18 cellular contexts compared by ENCODE assay signal in the genomic region with DNA sequence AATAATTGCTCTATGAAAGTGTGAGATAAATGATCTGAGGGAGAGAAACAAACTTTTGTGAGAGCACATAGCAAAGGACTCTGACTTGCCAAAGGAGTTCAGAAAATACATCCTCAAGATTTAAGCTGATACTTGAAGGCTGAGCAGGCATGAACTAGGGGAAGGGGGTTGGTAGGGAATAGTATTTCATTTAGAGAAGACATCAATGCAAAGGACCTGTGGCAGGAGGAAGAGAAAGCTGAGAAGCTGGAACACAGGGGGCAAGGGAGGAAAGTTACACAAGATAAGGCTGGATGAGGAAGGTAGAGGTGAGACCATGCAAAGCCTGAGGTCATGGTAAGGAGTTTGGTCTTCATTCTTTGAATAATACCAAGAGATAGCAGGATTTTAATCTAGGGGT. TPM values are rescaled to one million over a fixed set of nuclear protein-coding genes. Genes with fewer than 3 reads are reported as not detected.
DNase-seq lines count a peak whose midpoint lies in the region; ATAC-seq and TF ChIP-seq lines count a peak whose summit lies in the region.
"Had no signal": no experiment of that assay in that cellular context is flagged by ENCODE, and none has a peak within 500 bp of the region (broad histone marks: within the 10 kb centered on the region; RNA-seq: fewer than 3 reads in every experiment).

No MANE protein-coding gene starts in this region.

- POLR2A ChIA-PET in activated CD4-positive, alpha-beta T cell treated with anti-CD3 and anti-CD28 coated beads, Interleukin-2, amount 10 ng/mL, durations not matched to agents 7 days and 5 days (lab: Charles Lee), result no interaction called here

- no peak for DNase-seq in activated CD4-positive, alpha-beta T cell treated with anti-CD3 and anti-CD28 coated beads, Interleukin-2, amount 10 ng/mL, durations not matched to agents 7 days and 5 days
- DNase-seq in activated CD4-positive, alpha-beta T cell treated with anti-CD3 and anti-CD28 coated beads, Interleukin-2, amount 50 U/mL, for 48 hours, result no peak
- no peak for DNase-seq in natural killer cell treated with Interleukin-12 subunit alpha and Interleukin-12 subunit beta and Interleukin-15 and Interleukin-18, amount 100 ng/mL, for 72 hours (ENCODE audit: low spot score)
- no peak for DNase-seq in natural killer cell
- no peak for DNase-seq in nephron progenitor cell
- no peak for DNase-seq in NCI-H146 treated with DMSO at 0.1 percent for 48 hours (lab: John Stamatoyannopoulos, UW; ENCODE audit: unreplicated experiment)
- no peak for DNase-seq in RKO (ENCODE audit: low spot score)
- no peak for DNase-seq in GOT3 (lab: John Stamatoyannopoulos, UW)
- DNase-seq: 8988T, ACHN, BE2C, MM.1S, NCI-H1694, NCI-H446 treated with DMSO at 0.1 percent for 48 hours, NCI-H526, SHP77 had no signal

- H3K9me3 Mint-ChIP-seq in activated CD4-positive, alpha-beta T cell treated with anti-CD3 and anti-CD28 coated beads, Interleukin-2, amount 10 ng/mL, durations not matched to agents 7 days and 5 days, result no peaks in the 10 kb centered on the region
- no peaks in the 10 kb centered on the region for H3K9me3 Mint-ChIP-seq in natural killer cell treated with Interleukin-12 subunit alpha and Interleukin-12 subunit beta and Interleukin-15 and Interleukin-18, amount 100 ng/mL, for 72 hours
- no peaks in the 10 kb centered on the region for H3K9me3 Mint-ChIP-seq in natural killer cell
- H3K9me3 Mint-ChIP-seq in nephron progenitor cell, result no peaks in the 10 kb centered on the region
- H3K9me3 Mint-ChIP-seq: CD14-positive monocyte, GM23338 had no signal

- H3K36me3 Mint-ChIP-seq in activated CD4-positive, alpha-beta T cell treated with anti-CD3 and anti-CD28 coated beads, Interleukin-2, amount 10 ng/mL, durations not matched to agents 7 days and 5 days (ENCODE audit: low read depth), result peaks cover 16% of the 10 kb centered on the region
- H3K36me3 Mint-ChIP-seq in natural killer cell treated with Interleukin-12 subunit alpha and Interleukin-12 subunit beta and Interleukin-15 and Interleukin-18, amount 100 ng/mL, for 72 hours, result peaks cover 11% of the 10 kb centered on the region
- H3K36me3 Mint-ChIP-seq in natural killer cell, result peaks cover 11% of the 10 kb centered on the region
- H3K36me3 Mint-ChIP-seq in nephron progenitor cell (ENCODE audit: low read depth), result peaks cover 48% of the 10 kb centered on the region

- H3K4me3 Mint-ChIP-seq in activated CD4-positive, alpha-beta T cell treated with anti-CD3 and anti-CD28 coated beads, Interleukin-2, amount 10 ng/mL, durations not matched to agents 7 days and 5 days, result no peak overlapping the region
- H3K4me3 Mint-ChIP-seq in natural killer cell treated with Interleukin-12 subunit alpha and Interleukin-12 subunit beta and Interleukin-15 and Interleukin-18, amount 100 ng/mL, for 72 hours, result no peak overlapping the region
- H3K4me3 Mint-ChIP-seq in natural killer cell (no peak overlapping the region), nephron progenitor cell (no peak overlapping the region)
- H3K4me3 Mint-ChIP-seq: CD14-positive monocyte, GM23338 had no signal

- intact Hi-C loops in natural killer cell (cut with micrococcal nuclease), result no loop called here

- no peaks in the 10 kb centered on the region for H3K27me3 Mint-ChIP-seq in activated CD4-positive, alpha-beta T cell treated with anti-CD3 and anti-CD28 coated beads, Interleukin-2, amount 10 ng/mL, durations not matched to agents 7 days and 5 days
- H3K27me3 Mint-ChIP-seq in natural killer cell treated with Interleukin-12 subunit alpha and Interleukin-12 subunit beta and Interleukin-15 and Interleukin-18, amount 100 ng/mL, for 72 hours, result no peaks in the 10 kb centered on the region
- H3K27me3 Mint-ChIP-seq in natural killer cell (ENCODE audit: low read depth in 2 of 2) (no peaks in the 10 kb centered on the region), nephron progenitor cell (ENCODE audit: low read depth, poor library complexity) (no peaks in the 10 kb centered on the region)

- H3K4me1 Mint-ChIP-seq in activated CD4-positive, alpha-beta T cell treated with anti-CD3 and anti-CD28 coated beads, Interleukin-2, amount 10 ng/mL, durations not matched to agents 7 days and 5 days, result peaks cover 1% of the 10 kb centered on the region
- H3K4me1 Mint-ChIP-seq in natural killer cell treated with Interleukin-12 subunit alpha and Interleukin-12 subunit beta and Interleukin-15 and Interleukin-18, amount 100 ng/mL, for 72 hours (ENCODE audit: low read depth in 2 of 2), result peaks cover 0 to 8% of the 10 kb centered on the region in 2 donors
- H3K4me1 Mint-ChIP-seq in natural killer cell (peaks cover 0 to 4% of the 10 kb centered on the region in 2 donors), nephron progenitor cell (peaks cover 16% of the 10 kb centered on the region)
- H3K4me1 Mint-ChIP-seq: CD14-positive monocyte, GM23338 had no signal

- TF ChIP-seq CTCF in natural killer cell (IDR thresholded peaks at IDR 0.05) (no peak), nephron progenitor cell (IDR thresholded peaks at IDR 0.05) (no peak)

- peak overlapping the region; percentile 4 for H3K27ac Mint-ChIP-seq in activated CD4-positive, alpha-beta T cell treated with anti-CD3 and anti-CD28 coated beads, Interleukin-2, amount 10 ng/mL, durations not matched to agents 7 days and 5 days
- H3K27ac Mint-ChIP-seq in natural killer cell treated with Interleukin-12 subunit alpha and Interleukin-12 subunit beta and Interleukin-15 and Interleukin-18, amount 100 ng/mL, for 72 hours, result peak overlapping the region; percentile 11 to 15
- H3K27ac Mint-ChIP-seq in natural killer cell, result peak overlapping the region in 1 of 2 donors; percentile 1
- peak overlapping the region; percentile 58 for H3K27ac Mint-ChIP-seq in nephron progenitor cell
- H3K27ac Mint-ChIP-seq: GM23338 had no signal

- CTCF ChIA-PET in activated CD4-positive, alpha-beta T cell treated with anti-CD3 and anti-CD28 coated beads, Interleukin-2, amount 10 ng/mL, durations not matched to agents 7 days and 5 days (lab: Charles Lee), result interaction anchor here (1.0 kb wide), 1 partner anchor 258 kb away, joined by 3 read pairs; no protein-coding TSS in a partner anchor

- ATAC-seq in natural killer cell treated with Interleukin-12 subunit alpha and Interleukin-12 subunit beta and Interleukin-15 and Interleukin-18, amount 100 ng/mL, for 72 hours, result no peak
- ATAC-seq in natural killer cell, result no peak
- ATAC-seq: GM23338 had no signal

RNA-seq across cellular contexts. Expression of gene NCOA6, which starts 50.6 kb away (rescaled TPM):
- 10 to 100 TPM; 32.3 to 35.0 TPM for total RNA-seq in activated CD4-positive, alpha-beta T cell treated with anti-CD3 and anti-CD28 coated beads, Interleukin-2, amount 10 ng/mL, durations not matched to agents 7 days and 5 days
- total RNA-seq in natural killer cell treated with Interleukin-12 subunit alpha and Interleukin-12 subunit beta and Interleukin-15 and Interleukin-18, amount 100 ng/mL, for 72 hours, result 10 to 100 TPM; 24.7 to 30.7 TPM
- total RNA-seq in natural killer cell, result 10 to 100 TPM; 34.7 to 41.6 (median 37.0) TPM
